ENCODE assay signal across 7 cellular contexts in the genomic region with DNA sequence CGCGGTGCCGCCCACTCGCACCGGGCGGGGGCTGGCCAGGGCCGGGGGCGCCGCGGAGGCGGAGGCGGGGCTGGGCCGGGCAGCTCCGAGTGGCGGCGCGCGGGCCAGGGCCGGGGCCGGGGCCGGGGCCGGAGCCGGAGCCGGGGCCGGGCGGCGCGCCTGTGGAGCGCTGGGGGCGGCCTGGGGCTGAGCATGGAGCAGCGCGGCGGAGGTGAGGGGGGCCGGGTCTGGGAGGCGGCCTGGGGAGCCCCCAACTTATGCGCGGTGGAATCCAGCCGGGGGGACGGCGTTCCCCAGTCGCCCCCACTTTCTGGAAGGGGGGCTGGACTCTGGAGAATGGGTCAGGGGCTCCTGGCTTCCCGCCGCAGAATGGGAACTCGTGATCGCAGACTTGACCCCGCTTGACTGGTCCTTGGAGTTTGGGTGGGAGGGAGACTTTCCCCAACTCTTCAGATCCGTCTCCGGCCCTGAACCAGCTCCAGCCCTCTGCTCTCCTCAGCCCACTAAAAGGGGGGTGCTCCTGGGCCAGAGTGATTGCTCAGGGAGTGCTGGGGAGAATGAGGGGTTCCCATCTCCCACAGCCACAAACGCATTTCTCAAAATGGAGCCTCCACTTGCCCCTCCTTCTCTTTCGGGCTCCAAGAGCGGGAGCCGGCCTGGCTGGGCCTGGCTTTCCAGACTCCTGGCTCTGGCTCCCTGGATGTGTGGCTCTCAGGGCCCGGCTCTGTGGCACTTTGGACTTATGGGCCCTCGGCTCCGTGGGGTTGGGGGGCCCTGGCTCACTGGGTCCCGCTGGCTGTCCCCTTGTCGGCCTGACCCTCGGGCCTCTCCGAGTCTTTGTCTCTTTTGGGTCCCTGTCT. TPM values are rescaled to one million over a fixed set of nuclear protein-coding genes. Genes with fewer than 3 reads are reported as not detected.
DNase-seq lines count a peak whose midpoint lies in the region; ATAC-seq and TF ChIP-seq lines count a peak whose summit lies in the region.

Gene LZTS2, plus strand, starts transcription at position 67 of the 860 bp plus-strand sequence. CDS start 2,731 bp downstream, outside the sequence.

- peaks cover 36% of the 10 kb centered on the region for H3K36me3 ChIP-seq in NT2/D1 (ENCODE audit: insufficient read depth, insufficient read length, low read length)
- no peaks in the 10 kb centered on the region for H3K36me3 ChIP-seq in thymus (ENCODE audit: control insufficient read depth, insufficient read depth)

- WGBS in thymus: 3% methylated on average over 59 of the region's 59 CpGs

- H3K9me3 ChIP-seq in NT2/D1 (ENCODE audit: insufficient read depth, low read length): no peaks in the 10 kb centered on the region
- H3K9me3 ChIP-seq in thymus (ENCODE audit: control insufficient read depth): no peaks in the 10 kb centered on the region

- DNase-seq in NT2/D1 (ENCODE audit: low read depth, low spot score) (no peak), dorsolateral prefrontal cortex (peak in 3 of 10 donors; percentile 30 to 62 (median 42)), lung microvascular endothelial cell (ENCODE audit: low read depth in 2 of 2) (peak; percentile 31 to 34), NCI-H1092 (lab: John Stamatoyannopoulos, UW) (no peak)

- ATAC-seq in GM19467 (IDR thresholded peaks at IDR 0.05; ENCODE audit: unreplicated experiment) (peak; percentile 12), GM18502 (IDR thresholded peaks at IDR 0.05; ENCODE audit: poor library complexity, unreplicated experiment) (no peak)

- peak within 1 kb of the TSS; percentile 66 for H3K4me3 ChIP-seq in NT2/D1 (ENCODE audit: insufficient read length, low read depth)
- H3K4me3 ChIP-seq in dorsolateral prefrontal cortex: peak within 1 kb of the TSS; percentile 52 to 94 (median 85)
- peak within 1 kb of the TSS; percentile 82 for H3K4me3 ChIP-seq in thymus (ENCODE audit: low read length)

- H3K27ac ChIP-seq in dorsolateral prefrontal cortex: peak within 1 kb of the TSS; percentile 96 to 100 (median 100)
- peak within 1 kb of the TSS; percentile 91 for H3K27ac ChIP-seq in thymus (ENCODE audit: low read depth)

- no peak for TF ChIP-seq CTCF in dorsolateral prefrontal cortex (IDR thresholded peaks at IDR 0.05 in 54 of 56, conservative IDR thresholded peaks at IDR 0.05 in 2 of 56; ENCODE audit: low read depth in 1 of 56, partially characterized antibody in 56 of 56)

- intact Hi-C loops in dorsolateral prefrontal cortex (cut with DNase I): loop anchor here (1.0 kb wide), 2 partner anchors 8 to 12 kb away; no protein-coding TSS in a partner anchor

- H3K27me3 ChIP-seq in NT2/D1 (ENCODE audit: insufficient read depth, insufficient read length): no peaks in the 10 kb centered on the region
- H3K27me3 ChIP-seq in dorsolateral prefrontal cortex: no peaks in the 10 kb centered on the region
- H3K27me3 ChIP-seq in thymus (ENCODE audit: control insufficient read depth, insufficient read depth): no peaks in the 10 kb centered on the region

- H3K9ac ChIP-seq in NT2/D1 (ENCODE audit: insufficient read length, low read depth): peak within 1 kb of the TSS; percentile 93

- H3K4me1 ChIP-seq in NT2/D1 (ENCODE audit: insufficient read depth, insufficient read length) (peaks cover 12% of the 10 kb centered on the region), thymus (ENCODE audit: control insufficient read depth, insufficient read depth, low read length) (peaks cover 22% of the 10 kb centered on the region)

RNA-seq across cellular contexts. Expression of gene LZTS2, which starts in this region (rescaled TPM):
- total RNA-seq in dorsolateral prefrontal cortex (100 to 1,000 TPM in 1 of 120 experiments, 10 to 100 TPM in 119; 37.0 to 129 (median 54.7) TPM), lung microvascular endothelial cell (28.2 and 29.2 TPM in 2 replicates)
- 44.7 TPM for polyA plus RNA-seq in thymus

Comparison
In these comparisons a context has a peak if more than half of its experiments do, and no peak if none do; other contexts are left out.
1. DNase-seq: peak in lung microvascular endothelial cell (2 of 2); none in NT2/D1 (single experiment) and NCI-H1092 (single experiment).
2. Peak in every context shown above with its lines, with median percentiles within 50 percentile points of each other: H3K4me3 ChIP-seq.